ENCODE assay signal across 19 cellular contexts in genomic region chr3:105786988-105787387, GRCh38.
DNase-seq lines count a peak whose midpoint lies in the region; ATAC-seq, FAIRE-seq and TF ChIP-seq lines count a peak whose summit lies in the region.
"Had no signal": no experiment of that assay in that cellular context is flagged by ENCODE, and none has a peak within 500 bp of the region (broad histone marks: within the 10 kb centered on the region; RNA-seq: fewer than 3 reads in every experiment).

No MANE protein-coding gene starts in this region.

- H3F3A ChIP-seq in GM23338 (replicated peaks; ENCODE audit: low read depth) = no peaks in the 10 kb centered on the region

- TF ChIP-seq EP300 in K562 (IDR thresholded peaks at IDR 0.05; ENCODE audit: low read length) = no peak

- H3K79me2 ChIP-seq in GM23338 (replicated peaks; ENCODE audit: insufficient read depth) = peaks cover 36% of the 10 kb centered on the region
- no peaks in the 10 kb centered on the region for H3K79me2 ChIP-seq in K562 (ENCODE audit: control insufficient read depth, insufficient read depth, low read length)
- H3K79me2 ChIP-seq in osteoblast (ENCODE audit: insufficient read depth, low read length) = peaks cover 97% of the 10 kb centered on the region

- no peaks in the 10 kb centered on the region for H3K27me3 Mint-ChIP-seq in GM23338 (ENCODE audit: insufficient read depth, low read depth, poor library complexity)
- H3K27me3 Mint-ChIP-seq in nephron (ENCODE audit: low read depth) = no peaks in the 10 kb centered on the region
- H3K27me3 Mint-ChIP-seq: CD4-positive, alpha-beta memory T cell had no signal

- TF ChIP-seq POLR2A in K562 (conservative IDR thresholded peaks at IDR 0.05) = no peak

- H3K4me3 Mint-ChIP-seq in GM23338 (no peak overlapping the region), nephron (no peak overlapping the region)

- in situ Hi-C loops in K562 (cut with MboI) = no loop called here

- H3K4me3 ChIP-seq in heart right ventricle = no peak overlapping the region
- H3K4me3 ChIP-seq in GM23338 = no peak overlapping the region
- no peak overlapping the region for H3K4me3 ChIP-seq in K562
- H3K4me3 ChIP-seq in osteoblast (ENCODE audit: insufficient read depth, low read length) = no peak overlapping the region
- H3K4me3 ChIP-seq: SJSA1 had no signal

- POLR2A ChIA-PET in K562 (lab: Yijun Ruan, JAX) = no interaction called here

- no peaks in the 10 kb centered on the region for H3K9me2 ChIP-seq in GM23338 (ENCODE audit: insufficient read depth)

- CTCF ChIA-PET in K562 (lab: Yijun Ruan, JAX; ENCODE audit: low intra/inter-chr PET ratio) = no interaction called here

- H3K9me3 Mint-ChIP-seq in GM23338 = no peaks in the 10 kb centered on the region
- no peaks in the 10 kb centered on the region for H3K9me3 Mint-ChIP-seq in nephron
- H3K9me3 Mint-ChIP-seq: CD4-positive, alpha-beta memory T cell had no signal

- H3K27ac Mint-ChIP-seq in GM23338 (peak overlapping the region; percentile 75; the same call in 1 of the 2 replicates), nephron (peak overlapping the region; percentile 84 to 88 (median 87))

- H2AFZ ChIP-seq in GM23338 (no peak overlapping the region), K562 (ENCODE audit: low read depth, low read length) (no peak overlapping the region), osteoblast (ENCODE audit: low read length) (no peak overlapping the region)

- H3K27me3 ChIP-seq in heart right ventricle (no peaks in the 10 kb centered on the region), GM23338 (ENCODE audit: insufficient read depth) (no peaks in the 10 kb centered on the region), K562 (ENCODE audit: control insufficient read depth in 2 of 2, insufficient read depth in 2 of 2, low read length in 2 of 2) (no peaks in the 10 kb centered on the region), osteoblast (ENCODE audit: insufficient read depth, low read length) (no peaks in the 10 kb centered on the region)
- H3K27me3 ChIP-seq: SJSA1 had no signal

- 85 to 87% methylated on average over 1 of the region's 1 CpG for WGBS in heart right ventricle, 2 donors
- 8% methylated on average over 1 of the region's 1 CpG for WGBS in K562 (ENCODE audit: insufficient coverage, low coverage, missing lambda C conversion rate)

- FAIRE-seq in K562 (lab: Jason Lieb, UNC) = no peak
- FAIRE-seq: D721Med had no signal

- no peaks in the 10 kb centered on the region for H3K9me1 ChIP-seq in K562 (ENCODE audit: control insufficient read depth, insufficient read depth, low read length)

- H3K4me1 Mint-ChIP-seq in GM23338 (peaks cover 32% of the 10 kb centered on the region), nephron (peaks cover 42% of the 10 kb centered on the region)

- BruUV-seq in K562 (replicated peaks; lab: Mats Ljungman, UMichigan) = no TSS peak

- H3K27ac ChIP-seq in heart right ventricle (peak overlapping the region in 7 of 10 donors; percentile 4 to 53 (median 41)), GM23338 (ENCODE audit: low read depth) (no peak overlapping the region), K562 (ENCODE audit: extremely low read depth, low read depth, low read length) (no peak overlapping the region), osteoblast (ENCODE audit: low read depth, low read length) (no peak overlapping the region)
- H3K27ac ChIP-seq: RWPE1, SJSA1 had no signal

- H3K36me3 ChIP-seq in heart right ventricle = no peaks in the 10 kb centered on the region
- no peaks in the 10 kb centered on the region for H3K36me3 ChIP-seq in GM23338 (ENCODE audit: insufficient read depth)
- no peaks in the 10 kb centered on the region for H3K36me3 ChIP-seq in K562 (ENCODE audit: control insufficient read depth, insufficient read depth, low read length)
- no peaks in the 10 kb centered on the region for H3K36me3 ChIP-seq in osteoblast (ENCODE audit: insufficient read depth, low read length)
- H3K36me3 ChIP-seq: SJSA1 had no signal

- ATAC-seq in heart right ventricle = no peak
- no peak for ATAC-seq in left cardiac atrium
- no peak for ATAC-seq in GM23338
- no peak for ATAC-seq in K562
- ATAC-seq in GM18907 (IDR thresholded peaks at IDR 0.05; ENCODE audit: unreplicated experiment) = no peak

- intact Hi-C loops in heart right ventricle (cut with DNase I) = loop anchor here in 1 of 10 donors (5.0 kb wide), 1 partner anchor 40 kb away; no protein-coding TSS in a partner anchor
- intact Hi-C loops in left cardiac atrium (cut with DNase I) = no loop called here
- intact Hi-C loops in K562 (cut with micrococcal nuclease) = no loop called here

- H3K36me3 Mint-ChIP-seq in GM23338 (ENCODE audit: low read depth) (no peaks in the 10 kb centered on the region), nephron (ENCODE audit: low read depth) (no peaks in the 10 kb centered on the region)

- H4K20me1 ChIP-seq in GM23338 (replicated peaks; ENCODE audit: insufficient read depth) (no peaks in the 10 kb centered on the region), K562 (replicated peaks; ENCODE audit: control insufficient read depth, insufficient read depth, low read length) (no peaks in the 10 kb centered on the region), osteoblast (ENCODE audit: insufficient read depth, low read length) (peaks cover 26% of the 10 kb centered on the region)

- no peak overlapping the region for H3K4me2 ChIP-seq in GM23338
- H3K4me2 ChIP-seq in K562 (ENCODE audit: insufficient read depth, low read length) = no peak overlapping the region
- H3K4me2 ChIP-seq in osteoblast (ENCODE audit: insufficient read depth, low read length) = no peak overlapping the region

- H3K4me1 ChIP-seq in heart right ventricle (peaks cover 4 to 71% (median 53%) of the 10 kb centered on the region in 9 donors), GM23338 (ENCODE audit: insufficient read depth) (peaks cover 10% of the 10 kb centered on the region; the same call in 1 of the 2 replicates), K562 (replicated peaks in 1 of 2; ENCODE audit: control insufficient read depth in 2 of 2, insufficient read depth in 2 of 2, low read length in 2 of 2) (no peaks in the 10 kb centered on the region), osteoblast (ENCODE audit: insufficient read depth, low read length) (peaks cover 28% of the 10 kb centered on the region)

- DNase-seq in heart right ventricle (no peak), left cardiac atrium (no peak), GM23338 (ENCODE audit: low spot score) (no peak), K562 (ENCODE audit: extremely low read depth in 1 of 4, low spot score in 3 of 4) (no peak), osteoblast (ENCODE audit: insufficient read length, low spot score, missing footprints) (no peak), NCI-H510A treated with DMSO at 0.1 percent for 48 hours (lab: John Stamatoyannopoulos, UW) (no peak)
- DNase-seq: CD4-positive, alpha-beta memory T cell; DMS79 treated with DMSO at 0.1 percent for 48 hours; MV-4-11; NCI-H1417; NCI-H1930; NCI-H2171; NCI-H446; NCI-H748 treated with DMSO at 0.1 percent for 48 hours had no signal

- H3K9ac ChIP-seq in K562 (ENCODE audit: insufficient read depth in 1 of 2, low read depth in 2 of 2, low read length in 2 of 2) = no peak overlapping the region

- TF ChIP-seq CTCF in heart right ventricle (IDR thresholded peaks at IDR 0.05) (no peak), GM23338 (conservative IDR thresholded peaks at IDR 0.05; ENCODE audit: low read depth in 2 of 2) (no peak), K562 (IDR thresholded peaks at IDR 0.05 in 2 of 3, conservative IDR thresholded peaks at IDR 0.05 in 1 of 3; ENCODE audit: insufficient read depth in 2 of 3, low read depth in 1 of 3, low read length in 3 of 3) (no peak), nephron (IDR thresholded peaks at IDR 0.05; ENCODE audit: unreplicated experiment in 3 of 3) (no peak), osteoblast (IDR thresholded peaks at IDR 0.05; ENCODE audit: extremely low read depth, low read depth, low read length) (no peak)

- H3K9me3 ChIP-seq in heart right ventricle (no peaks in the 10 kb centered on the region), K562 (replicated peaks; ENCODE audit: control insufficient read depth, insufficient read depth, low read depth, low read length) (no peaks in the 10 kb centered on the region), osteoblast (ENCODE audit: low read depth, low read length) (no peaks in the 10 kb centered on the region)
- H3K9me3 ChIP-seq: SJSA1 had no signal

- no peak for TF ChIP-seq RAD21 in K562 (CRISPR knock-in tag; conservative IDR thresholded peaks at IDR 0.05 in 1 of 2, IDR thresholded peaks at IDR 0.05 in 1 of 2)

TF ChIP-seq in GM23338, 12 proteins besides CTCF, POLR2A, EP300 and RAD21 (continues in another document):
- no peak for TF ChIP-seq JUNB (IDR thresholded peaks at IDR 0.05; ENCODE audit: unreplicated experiment)
- no peak for TF ChIP-seq ZNF331 (CRISPR knock-in tag; IDR thresholded peaks at IDR 0.05; ENCODE audit: low read depth)
- no peak for TF ChIP-seq CREB1 (CRISPR knock-in tag; IDR thresholded peaks at IDR 0.05; ENCODE audit: low read depth)
- TF ChIP-seq ZNF114 (CRISPR knock-in tag; IDR thresholded peaks at IDR 0.05) = no peak
- TF ChIP-seq ETS1 (IDR thresholded peaks at IDR 0.05) = no peak

TF ChIP-seq in K562, 482 proteins besides CTCF, POLR2A, EP300 and RAD21:
- peak; percentile 49; the same call in 1 of the 2 replicates for TF ChIP-seq C11orf30 (IDR thresholded peaks at IDR 0.05; ENCODE audit: low read depth)
- peak; percentile 29; the same call in 1 of the 2 replicates for TF ChIP-seq MAFF (IDR thresholded peaks at IDR 0.05; ENCODE audit: low read length)
- TF ChIP-seq ZNF316 (IDR thresholded peaks at IDR 0.05) = peak; percentile 66; the same call in 1 of the 2 replicates
- peak; percentile 33; the same call in 1 of the 2 replicates for TF ChIP-seq MAFG (tag; conservative IDR thresholded peaks at IDR 0.05)
- peak; percentile 34; the same call in 1 of the 2 replicates for TF ChIP-seq MAFK (IDR thresholded peaks at IDR 0.05; ENCODE audit: low read length)
- TF ChIP-seq KDM4B (IDR thresholded peaks at IDR 0.05; ENCODE audit: borderline replicate concordance in 2 of 2, low read depth in 1 of 2) = no peak
- TF ChIP-seq MTF1 (CRISPR knock-in tag; IDR thresholded peaks at IDR 0.05; ENCODE audit: borderline replicate concordance) = no peak

Comparison
In these comparisons a context has a peak if more than half of its experiments do, and no peak if none do; other contexts are left out.
1. H3K27ac ChIP-seq: peak in heart right ventricle (7 of 10); none in GM23338 (single experiment), K562 (single experiment) and osteoblast (single experiment).